In genomic region chr2:109888414-109888813, GRCh38 we compare ENCODE assay signal across 1 cellular context. TPM values are rescaled to one million over a fixed set of nuclear protein-coding genes. Genes with fewer than 3 reads are reported as not detected.
"Had no signal": no experiment of that assay in that cellular context is flagged by ENCODE, and none has a peak within 500 bp of the region (broad histone marks: within the 10 kb centered on the region; RNA-seq: fewer than 3 reads in every experiment).

No MANE protein-coding gene starts in this region.

RNA-seq across cellular contexts. Expression of gene LIMS3, which starts 10.1 kb away (rescaled TPM):
- total RNA-seq: activated T-helper 2 cell treated with anti-CD3 and anti-CD28 coated beads, Interferon-gamma antibody, Interleukin-2, Interleukin-4, amounts not matched to agents 10 μg/mL and 5 μg/mL and 100 μg/mL, durations not matched to agents 14 hours and 24 hours and 36 hours had no signal
